17 cellular contexts compared by ENCODE assay signal in genomic region chrX:55981603-55982002, GRCh38.
DNase-seq lines count a peak whose midpoint lies in the region; ATAC-seq and TF ChIP-seq lines count a peak whose summit lies in the region.
"Had no signal": no experiment of that assay in that cellular context is flagged by ENCODE, and none has a peak within 500 bp of the region (broad histone marks: within the 10 kb centered on the region; RNA-seq: fewer than 3 reads in every experiment).

No MANE protein-coding gene starts in this region.

- H3K4me3 ChIP-seq in body of pancreas (no peak overlapping the region), uterus (no peak overlapping the region), prostate gland (no peak overlapping the region)
- H3K4me3 ChIP-seq: BLaER1, HAP-1 had no signal

- H3K9me3 ChIP-seq in body of pancreas (no peaks in the 10 kb centered on the region), uterus (peaks cover 0 to 11% of the 10 kb centered on the region in 2 donors), prostate gland (no peaks in the 10 kb centered on the region)
- H3K9me3 ChIP-seq: Caco-2, HAP-1 had no signal

- H3K36me3 ChIP-seq in body of pancreas (replicated peaks in 1 of 2; ENCODE audit: insufficient read depth in 1 of 2, low read depth in 2 of 2) (no peaks in the 10 kb centered on the region), uterus (no peaks in the 10 kb centered on the region), prostate gland (no peaks in the 10 kb centered on the region)
- H3K36me3 ChIP-seq: BLaER1, HAP-1 had no signal

- no peaks in the 10 kb centered on the region for H3K27me3 ChIP-seq in body of pancreas
- H3K27me3 ChIP-seq in uterus = no peaks in the 10 kb centered on the region
- H3K27me3 ChIP-seq in prostate gland (replicated peaks; ENCODE audit: insufficient read depth) = no peaks in the 10 kb centered on the region

- H3K27ac ChIP-seq in body of pancreas (no peak overlapping the region), uterus (no peak overlapping the region), prostate gland (no peak overlapping the region)
- H3K27ac ChIP-seq: BLaER1, C4-2B had no signal

- H3K4me1 Mint-ChIP-seq in activated B cell treated with CpG ODN at 0.5 μM for 24 hours (peaks cover 20% of the 10 kb centered on the region), endothelial cell (ENCODE audit: unreplicated experiment) (peaks cover 15% of the 10 kb centered on the region), memory B cell (peaks cover 24% of the 10 kb centered on the region)
- peaks cover 31% of the 10 kb centered on the region for H3K4me1 Mint-ChIP-seq in stimulated activated memory B cell treated with anti-CD40 and anti-IgM and Interleukin-4, amounts not matched to agents 10 μg/mL and 1 μg/mL and 100 μg/mL, for 72 hours

- peaks cover 14% of the 10 kb centered on the region for H3K9me3 Mint-ChIP-seq in activated B cell treated with CpG ODN at 0.5 μM for 24 hours
- no peaks in the 10 kb centered on the region for H3K9me3 Mint-ChIP-seq in endothelial cell (ENCODE audit: unreplicated experiment)
- peaks cover 9% of the 10 kb centered on the region for H3K9me3 Mint-ChIP-seq in memory B cell
- H3K9me3 Mint-ChIP-seq in stimulated activated memory B cell treated with anti-CD40 and anti-IgM and Interleukin-4, amounts not matched to agents 10 μg/mL and 1 μg/mL and 100 μg/mL, for 72 hours = peaks cover 13% of the 10 kb centered on the region
- H3K9me3 Mint-ChIP-seq: HFFc6 had no signal

- DNase-seq in activated B cell treated with CpG ODN at 0.5 μM for 24 hours (no peak), endothelial cell (ENCODE audit: low spot score) (peak; percentile 6), memory B cell (ENCODE audit: low spot score in 2 of 2) (no peak), body of pancreas (no peak), uterus (no peak), prostate gland (ENCODE audit: low spot score) (no peak)
- DNase-seq: Caco-2; CD4-positive, CD25-positive, alpha-beta regulatory T cell; CD8-positive, alpha-beta T cell; DMS153; DND-41; GOT3; HFFc6 had no signal

- POLR2A ChIA-PET in activated B cell treated with CpG ODN at 0.5 μM for 24 hours (lab: Charles Lee) = no interaction called here

- no peak for TF ChIP-seq POLR2A in body of pancreas (IDR thresholded peaks at IDR 0.05)
- no peak for TF ChIP-seq POLR2A in uterus (IDR thresholded peaks at IDR 0.05)
- TF ChIP-seq POLR2A in prostate gland (IDR thresholded peaks at IDR 0.05) = no peak

- TF ChIP-seq CTCF in activated B cell treated with CpG ODN at 0.5 μM for 24 hours (IDR thresholded peaks at IDR 0.05) = no peak
- no peak for TF ChIP-seq CTCF in endothelial cell (IDR thresholded peaks at IDR 0.05; ENCODE audit: unreplicated experiment)
- no peak for TF ChIP-seq CTCF in body of pancreas (IDR thresholded peaks at IDR 0.05)
- no peak for TF ChIP-seq CTCF in uterus (IDR thresholded peaks at IDR 0.05)
- no peak for TF ChIP-seq CTCF in prostate gland (IDR thresholded peaks at IDR 0.05)

- H3K4me3 Mint-ChIP-seq in activated B cell treated with CpG ODN at 0.5 μM for 24 hours (no peak overlapping the region), endothelial cell (ENCODE audit: unreplicated experiment) (no peak overlapping the region), memory B cell (no peak overlapping the region)
- H3K4me3 Mint-ChIP-seq in stimulated activated memory B cell treated with anti-CD40 and anti-IgM and Interleukin-4, amounts not matched to agents 10 μg/mL and 1 μg/mL and 100 μg/mL, for 72 hours = no peak overlapping the region
- H3K4me3 Mint-ChIP-seq: CD4-positive, CD25-positive, alpha-beta regulatory T cell; CD8-positive, alpha-beta T cell; HFFc6 had no signal

- peak overlapping the region; percentile 46 for H3K27ac Mint-ChIP-seq in activated B cell treated with CpG ODN at 0.5 μM for 24 hours
- peak overlapping the region; percentile 86 for H3K27ac Mint-ChIP-seq in endothelial cell (ENCODE audit: unreplicated experiment)
- H3K27ac Mint-ChIP-seq in memory B cell = peak overlapping the region; percentile 79
- H3K27ac Mint-ChIP-seq in stimulated activated memory B cell treated with anti-CD40 and anti-IgM and Interleukin-4, amounts not matched to agents 10 μg/mL and 1 μg/mL and 100 μg/mL, for 72 hours = peak overlapping the region; percentile 71
- H3K27ac Mint-ChIP-seq: CD4-positive, CD25-positive, alpha-beta regulatory T cell; CD8-positive, alpha-beta T cell; HFFc6 had no signal

- no peak for ATAC-seq in activated B cell treated with CpG ODN at 0.5 μM for 24 hours (ENCODE audit: low read depth)
- ATAC-seq in memory B cell (ENCODE audit: low read depth) = no peak
- ATAC-seq in stimulated activated memory B cell treated with anti-CD40 and anti-IgM and Interleukin-4, amounts not matched to agents 10 μg/mL and 1 μg/mL and 100 μg/mL, for 72 hours = no peak
- ATAC-seq in body of pancreas = no peak
- ATAC-seq: CD8-positive, alpha-beta T cell had no signal

- H3K36me3 Mint-ChIP-seq in activated B cell treated with CpG ODN at 0.5 μM for 24 hours (ENCODE audit: low read depth) = peaks cover 12% of the 10 kb centered on the region
- no peaks in the 10 kb centered on the region for H3K36me3 Mint-ChIP-seq in endothelial cell (ENCODE audit: low read depth, unreplicated experiment)
- peaks cover 19% of the 10 kb centered on the region for H3K36me3 Mint-ChIP-seq in memory B cell
- H3K36me3 Mint-ChIP-seq in stimulated activated memory B cell treated with anti-CD40 and anti-IgM and Interleukin-4, amounts not matched to agents 10 μg/mL and 1 μg/mL and 100 μg/mL, for 72 hours = peaks cover 26% of the 10 kb centered on the region
- H3K36me3 Mint-ChIP-seq: CD4-positive, CD25-positive, alpha-beta regulatory T cell had no signal

- H3K4me1 ChIP-seq in body of pancreas = no peaks in the 10 kb centered on the region
- H3K4me1 ChIP-seq in uterus = no peaks in the 10 kb centered on the region
- H3K4me1 ChIP-seq in prostate gland (replicated peaks) = no peaks in the 10 kb centered on the region
- H3K4me1 ChIP-seq: BLaER1, Caco-2, HAP-1 had no signal

- H3K27me3 Mint-ChIP-seq in activated B cell treated with CpG ODN at 0.5 μM for 24 hours (no peaks in the 10 kb centered on the region), endothelial cell (ENCODE audit: unreplicated experiment) (no peaks in the 10 kb centered on the region), memory B cell (no peaks in the 10 kb centered on the region)
- no peaks in the 10 kb centered on the region for H3K27me3 Mint-ChIP-seq in stimulated activated memory B cell treated with anti-CD40 and anti-IgM and Interleukin-4, amounts not matched to agents 10 μg/mL and 1 μg/mL and 100 μg/mL, for 72 hours
- H3K27me3 Mint-ChIP-seq: CD4-positive, CD25-positive, alpha-beta regulatory T cell had no signal

- intact Hi-C loops in activated B cell treated with CpG ODN at 0.5 μM for 24 hours (cut with micrococcal nuclease) = no loop called here
- intact Hi-C loops in body of pancreas (cut with DNase I) = no loop called here
- intact Hi-C loops in uterus (cut with DNase I; ENCODE audit: low total_unique reads) = no loop called here
- intact Hi-C loops in prostate gland (cut with DNase I) = no loop called here

- 67 to 70% methylated on average over 1 of the region's 1 CpG for WGBS in body of pancreas, 2 donors
- WGBS in prostate gland = 100% methylated on average over 1 of the region's 1 CpG

- CTCF ChIA-PET in activated B cell treated with CpG ODN at 0.5 μM for 24 hours (lab: Charles Lee) = no interaction called here
